Comparison of ENCODE assay signal across 28 cellular contexts in the genomic region with DNA sequence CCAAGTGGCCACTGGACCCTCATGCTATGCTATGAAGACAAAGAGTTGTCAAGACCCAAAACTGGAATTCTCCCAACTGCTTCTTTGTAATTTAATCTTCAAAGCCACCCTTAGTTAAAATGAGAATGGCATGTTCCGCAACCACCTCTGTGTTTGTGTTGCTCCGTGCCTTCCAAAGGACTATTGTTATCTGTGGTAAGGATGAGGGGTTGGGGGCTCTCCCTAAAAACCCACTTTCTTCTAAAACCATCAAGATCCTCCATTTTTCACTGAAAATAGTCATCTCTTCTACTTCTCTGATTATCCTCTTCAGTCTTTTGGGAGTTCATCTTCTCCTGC.
DNase-seq lines count a peak whose midpoint lies in the region; TF ChIP-seq lines count a peak whose summit lies in the region.
"Had no signal": no experiment of that assay in that cellular context is flagged by ENCODE, and none has a peak within 500 bp of the region (broad histone marks: within the 10 kb centered on the region; RNA-seq: fewer than 3 reads in every experiment).

No MANE protein-coding gene starts in this region.

- H3K27me3 Mint-ChIP-seq in glutamatergic neuron (ENCODE audit: unreplicated experiment) (peaks cover 6% of the 10 kb centered on the region), HFFc6 (ENCODE audit: insufficient read depth) (no peaks in the 10 kb centered on the region; the same call in 1 of the 2 replicates)
- H3K27me3 Mint-ChIP-seq: activated naive CD4-positive, alpha-beta T cell treated with anti-CD3 and anti-CD28 coated beads, Interleukin-2, amount 10 ng/mL, durations not matched to agents 7 days and 5 days; activated T-helper 17 cell treated with anti-CD3 and anti-CD28 coated beads, Interleukin-2, amount 50 U/mL, for 72 hours; CD4-positive, alpha-beta T cell; stimulated activated naive CD8-positive, alpha-beta T cell treated with anti-CD3 and anti-CD28 coated beads, Interleukin-15, Interleukin-2, amounts not matched to agents 100 ng/mL and 50 ng/mL, for 24 hours had no signal

- DNase-seq in DMS 273 (lab: John Stamatoyannopoulos, UW; ENCODE audit: unreplicated experiment) = peak; percentile 96
- DNase-seq in DMS 273 treated with DMSO at 0.1 percent for 48 hours (lab: John Stamatoyannopoulos, UW) = no peak
- peak; percentile 55 to 69 for DNase-seq in SJCRH30
- DNase-seq in glutamatergic neuron = no peak
- DNase-seq in HFFc6 = no peak
- DNase-seq in COR-L47 (lab: John Stamatoyannopoulos, UW) = no peak
- DNase-seq in osteoblast (ENCODE audit: insufficient read length, low spot score, missing footprints) = no peak
- DNase-seq: 8988T; activated CD4-positive, alpha-beta T cell treated with anti-CD3 and anti-CD28 coated beads for 48 hours; activated naive CD4-positive, alpha-beta T cell treated with anti-CD3 and anti-CD28 coated beads, Interleukin-2, amount 10 ng/mL, durations not matched to agents 7 days and 5 days; amniotic stem cell; CD4-positive, alpha-beta T cell; effector memory CD4-positive, alpha-beta T cell; H7; nephron progenitor cell; ovary; SIG-M5; spleen; stimulated activated CD4-positive, alpha-beta T cell treated with anti-CD3 and anti-CD28 coated beads, Interleukin-2, amount 100 ng/mL, for 24 hours; stimulated activated CD8-positive, alpha-beta memory T cell treated with anti-CD3 and anti-CD28 coated beads, Interleukin-4, amount 100 ng/mL, for 48 hours; T-helper 9 cell had no signal

- no peak overlapping the region for H3K4me2 ChIP-seq in osteoblast (ENCODE audit: insufficient read depth, low read length)
- H3K4me2 ChIP-seq: KMS-11 had no signal

- peak overlapping the region; percentile 84 for H3K27ac Mint-ChIP-seq in glutamatergic neuron (ENCODE audit: unreplicated experiment)
- no peak overlapping the region for H3K27ac Mint-ChIP-seq in HFFc6
- H3K27ac Mint-ChIP-seq: activated naive CD4-positive, alpha-beta T cell treated with anti-CD3 and anti-CD28 coated beads, Interleukin-2, amount 10 ng/mL, durations not matched to agents 7 days and 5 days; activated T-helper 17 cell treated with anti-CD3 and anti-CD28 coated beads, Interleukin-2, amount 50 U/mL, for 72 hours; CD4-positive, alpha-beta T cell; nephron progenitor cell; stimulated activated naive CD8-positive, alpha-beta T cell treated with anti-CD3 and anti-CD28 coated beads, Interleukin-15, Interleukin-2, amounts not matched to agents 100 ng/mL and 50 ng/mL, for 24 hours had no signal

- no peaks in the 10 kb centered on the region for H3K36me3 ChIP-seq in SJCRH30
- no peaks in the 10 kb centered on the region for H3K36me3 ChIP-seq in osteoblast (ENCODE audit: insufficient read depth, low read length)
- H3K36me3 ChIP-seq: ovary, right atrium auricular region had no signal

- H2AFZ ChIP-seq in osteoblast (ENCODE audit: low read length) = no peak overlapping the region

- no peaks in the 10 kb centered on the region for H3K79me2 ChIP-seq in osteoblast (ENCODE audit: insufficient read depth, low read length)

- H3K9me3 ChIP-seq in SJCRH30 (replicated peaks) (peaks cover 11% of the 10 kb centered on the region; the same call in 1 of the 2 replicates), osteoblast (ENCODE audit: low read depth, low read length) (no peaks in the 10 kb centered on the region)
- H3K9me3 ChIP-seq: ovary had no signal

- H3K36me3 Mint-ChIP-seq in glutamatergic neuron (ENCODE audit: unreplicated experiment) = peaks cover 14% of the 10 kb centered on the region
- H3K36me3 Mint-ChIP-seq in HFFc6 (ENCODE audit: low read depth) = no peaks in the 10 kb centered on the region

- no peak for TF ChIP-seq CTCF in 22Rv1 (IDR thresholded peaks at IDR 0.05)
- no peak for TF ChIP-seq CTCF in glutamatergic neuron (IDR thresholded peaks at IDR 0.05; ENCODE audit: partially characterized antibody, unreplicated experiment)
- no peak for TF ChIP-seq CTCF in HFFc6 (IDR thresholded peaks at IDR 0.05)
- TF ChIP-seq CTCF in osteoblast (IDR thresholded peaks at IDR 0.05; ENCODE audit: extremely low read depth, low read depth, low read length) = no peak

- H3K4me1 Mint-ChIP-seq in glutamatergic neuron (ENCODE audit: low read depth, unreplicated experiment) (peaks cover 32% of the 10 kb centered on the region), HFFc6 (ENCODE audit: low read depth) (no peaks in the 10 kb centered on the region)

- H3K4me3 ChIP-seq in SJCRH30 (no peak overlapping the region), osteoblast (ENCODE audit: insufficient read depth, low read length) (no peak overlapping the region)
- H3K4me3 ChIP-seq: coronary artery, ovary, right atrium auricular region, spleen had no signal

- H3K4me3 Mint-ChIP-seq in glutamatergic neuron (ENCODE audit: unreplicated experiment) (peak overlapping the region; percentile 35), HFFc6 (no peak overlapping the region)
- H3K4me3 Mint-ChIP-seq: activated naive CD4-positive, alpha-beta T cell treated with anti-CD3 and anti-CD28 coated beads, Interleukin-2, amount 10 ng/mL, durations not matched to agents 7 days and 5 days; activated T-helper 17 cell treated with anti-CD3 and anti-CD28 coated beads, Interleukin-2, amount 50 U/mL, for 72 hours; CD4-positive, alpha-beta T cell; nephron progenitor cell; stimulated activated naive CD8-positive, alpha-beta T cell treated with anti-CD3 and anti-CD28 coated beads, Interleukin-15, Interleukin-2, amounts not matched to agents 100 ng/mL and 50 ng/mL, for 24 hours had no signal

- H3K27ac ChIP-seq in 22Rv1 (peak overlapping the region; percentile 80), SJCRH30 (peak overlapping the region; percentile 90), osteoblast (ENCODE audit: low read depth, low read length) (no peak overlapping the region)
- H3K27ac ChIP-seq: coronary artery, HL-60, KMS-11, ovary had no signal

- no peaks in the 10 kb centered on the region for H4K20me1 ChIP-seq in osteoblast (ENCODE audit: insufficient read depth, low read length)

- H3K27me3 ChIP-seq in SJCRH30 (no peaks in the 10 kb centered on the region), osteoblast (ENCODE audit: insufficient read depth, low read length) (no peaks in the 10 kb centered on the region)
- H3K27me3 ChIP-seq: ovary, right atrium auricular region, spleen had no signal

- H3K4me1 ChIP-seq in SJCRH30 (peaks cover 70% of the 10 kb centered on the region), osteoblast (ENCODE audit: insufficient read depth, low read length) (no peaks in the 10 kb centered on the region)

- H3K9me3 Mint-ChIP-seq in glutamatergic neuron (ENCODE audit: unreplicated experiment) (peaks cover 14% of the 10 kb centered on the region), HFFc6 (peaks cover 46% of the 10 kb centered on the region)

Comparison
In these comparisons a context has a peak if more than half of its experiments do, and no peak if none do; other contexts are left out.
1. DNase-seq: peak in DMS 273 (single experiment) and SJCRH30 (2 of 2); none in DMS 273 treated with DMSO at 0.1 percent for 48 hours (single experiment), glutamatergic neuron (single experiment), HFFc6 (single experiment), COR-L47 (single experiment) and osteoblast (single experiment).